In the genomic region with DNA sequence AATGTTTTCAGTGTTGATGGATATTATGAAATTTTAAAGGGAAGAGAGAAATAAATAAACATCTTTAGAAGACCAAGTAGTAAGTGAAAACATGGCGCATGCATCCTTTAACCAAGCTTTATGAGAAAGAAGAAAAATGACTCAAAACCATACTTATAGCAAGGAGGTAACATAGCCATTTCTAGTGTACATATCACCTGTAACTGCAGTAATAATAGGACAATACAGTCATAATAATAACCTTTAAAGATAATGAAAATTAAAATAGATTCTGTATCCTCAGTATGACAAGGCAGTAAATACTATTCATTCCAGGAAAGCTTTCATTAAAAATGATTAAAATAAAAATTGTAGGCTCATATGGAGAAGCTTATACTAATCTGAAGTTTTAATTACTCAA, we compare ENCODE assay signal across 15 cellular contexts.
A peak's percentile ranks its signal among the peaks of the same experiment; 100 is the strongest.
DNase-seq lines count a peak whose midpoint lies in the region; ATAC-seq and FAIRE-seq lines count a peak whose summit lies in the region.
"Had no signal": no experiment of that assay in that cellular context is flagged by ENCODE, and none has a peak within 500 bp of the region (broad histone marks: within the 10 kb centered on the region; RNA-seq: fewer than 3 reads in every experiment).

No MANE protein-coding gene starts in this region.

- FAIRE-seq in GM19239 (lab: Jason Lieb, UNC) (peak; percentile 35), RCC 7860 (lab: Jason Lieb, UNC) (no peak)
- FAIRE-seq: GM18507, H1 had no signal

- intact Hi-C loops in left cardiac atrium (cut with DNase I), result loop anchor here in 1 of 2 donors (10.0 kb wide), 1 partner anchor 711 kb away; no protein-coding TSS in a partner anchor

- DNase-seq in GM19239 (ENCODE audit: insufficient read length, low spot score) (no peak), left cardiac atrium (no peak), NCI-H2107 (lab: John Stamatoyannopoulos, UW) (no peak), RCC 7860 (ENCODE audit: low spot score) (no peak)
- no peak for DNase-seq in activated naive CD4-positive, alpha-beta T cell treated with Interleukin-2 at 50 U/mL for 16 hours
- DNase-seq: 8988T, AML-193, DMS53, GF-D8, KG1 had no signal

- ATAC-seq in GM18858 (IDR thresholded peaks at IDR 0.05; ENCODE audit: unreplicated experiment), result peak; percentile 22
- ATAC-seq in HG02870 (IDR thresholded peaks at IDR 0.05; ENCODE audit: unreplicated experiment), result peak; percentile 52
- ATAC-seq in HG03469 (IDR thresholded peaks at IDR 0.05; ENCODE audit: unreplicated experiment), result peak; percentile 34
- no peak for ATAC-seq in left cardiac atrium

Comparison
In these comparisons a context has a peak if more than half of its experiments do, and no peak if none do; other contexts are left out.
1. ATAC-seq: peak in GM18858 (single experiment), HG02870 (single experiment) and HG03469 (single experiment); none in left cardiac atrium (0 of 2).